14 cellular contexts compared by ENCODE assay signal in the genomic region with DNA sequence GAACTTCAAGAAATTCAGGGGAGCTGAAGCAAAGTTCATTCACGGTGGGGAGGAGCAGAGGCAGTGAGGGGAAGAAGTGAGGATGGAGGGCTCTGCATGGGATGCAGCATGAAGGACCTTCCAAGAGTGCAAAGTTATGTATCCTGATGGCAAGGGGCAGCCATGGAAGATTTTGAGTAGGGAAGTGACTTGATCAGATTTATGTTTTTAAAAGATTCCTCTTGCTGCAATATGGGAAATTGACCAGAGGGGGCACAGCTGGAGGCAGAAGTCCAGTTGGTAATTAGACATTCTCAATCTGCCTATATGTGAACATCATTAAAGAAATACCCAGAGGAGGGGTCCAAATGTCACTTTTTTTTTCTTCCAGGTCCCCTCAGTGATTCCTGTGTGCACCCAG. TPM values are rescaled to one million over a fixed set of nuclear protein-coding genes. Genes with fewer than 3 reads are reported as not detected.
DNase-seq lines count a peak whose midpoint lies in the region; ATAC-seq and TF ChIP-seq lines count a peak whose summit lies in the region.
"Had no signal": no experiment of that assay in that cellular context is flagged by ENCODE, and none has a peak within 500 bp of the region (broad histone marks: within the 10 kb centered on the region; RNA-seq: fewer than 3 reads in every experiment).

No MANE protein-coding gene starts in this region.

- no peaks in the 10 kb centered on the region for H4K20me1 ChIP-seq in osteoblast (ENCODE audit: insufficient read depth, low read length)

- H3K4me3 ChIP-seq in GM06990 (replicated peaks; ENCODE audit: low read depth, low read length), result no peak overlapping the region
- no peak overlapping the region for H3K4me3 ChIP-seq in choroid plexus epithelial cell (ENCODE audit: low read depth, low read length)
- no peak overlapping the region for H3K4me3 ChIP-seq in osteoblast (ENCODE audit: insufficient read depth, low read length)
- no peak overlapping the region for H3K4me3 ChIP-seq in stomach
- H3K4me3 ChIP-seq: Peyer's patch had no signal

- H3K36me3 ChIP-seq in GM06990 (ENCODE audit: control insufficient read depth, insufficient read depth, low read length), result no peaks in the 10 kb centered on the region
- H3K36me3 ChIP-seq in osteoblast (ENCODE audit: insufficient read depth, low read length), result no peaks in the 10 kb centered on the region
- H3K36me3 ChIP-seq in stomach, result no peaks in the 10 kb centered on the region
- H3K36me3 ChIP-seq: Peyer's patch had no signal

- H3K27me3 ChIP-seq in GM06990 (replicated peaks; ENCODE audit: control insufficient read depth, insufficient read depth, low read length), result no peaks in the 10 kb centered on the region
- H3K27me3 ChIP-seq in osteoblast (ENCODE audit: insufficient read depth, low read length), result no peaks in the 10 kb centered on the region
- no peaks in the 10 kb centered on the region for H3K27me3 ChIP-seq in stomach
- H3K27me3 ChIP-seq: Peyer's patch had no signal

- H3K4me1 ChIP-seq in osteoblast (ENCODE audit: insufficient read depth, low read length), result peaks cover 11% of the 10 kb centered on the region
- peaks cover 0 to 12% (median 5%) of the 10 kb centered on the region in 4 donors for H3K4me1 ChIP-seq in stomach

- TF ChIP-seq CTCF in GM06990 (IDR thresholded peaks at IDR 0.05; ENCODE audit: insufficient read depth, low read length, poor library complexity, severe bottlenecking), result peak; percentile 32
- TF ChIP-seq CTCF in choroid plexus epithelial cell (conservative IDR thresholded peaks at IDR 0.05; ENCODE audit: low read depth, low read length), result peak; percentile 68
- TF ChIP-seq CTCF in osteoblast (IDR thresholded peaks at IDR 0.05; ENCODE audit: extremely low read depth, low read depth, low read length), result peak; percentile 49
- peak in 1 of 7 experiments; percentile 20 for TF ChIP-seq CTCF in stomach (IDR thresholded peaks at IDR 0.05)

- H2AFZ ChIP-seq in osteoblast (ENCODE audit: low read length), result no peak overlapping the region

- TF ChIP-seq POLR2A in stomach (IDR thresholded peaks at IDR 0.05), result no peak

- H3K4me2 ChIP-seq in osteoblast (ENCODE audit: insufficient read depth, low read length), result no peak overlapping the region

- no peak for TF ChIP-seq EP300 in stomach (IDR thresholded peaks at IDR 0.05)

- intact Hi-C loops in stomach (cut with DNase I; ENCODE audit: low total_unique reads), result loop anchor here (5.0 kb wide), 1 partner anchor 97 kb away; no protein-coding TSS in a partner anchor

- H3K79me2 ChIP-seq in osteoblast (ENCODE audit: insufficient read depth, low read length), result no peaks in the 10 kb centered on the region

- H3K27ac ChIP-seq in osteoblast (ENCODE audit: low read depth, low read length) (no peak overlapping the region), stomach (no peak overlapping the region)
- H3K27ac ChIP-seq: Peyer's patch had no signal

- DNase-seq in GM06990 (ENCODE audit: extremely low read depth, insufficient read length) (no peak), NCI-H69 (lab: John Stamatoyannopoulos, UW) (peak; percentile 20), choroid plexus epithelial cell (ENCODE audit: low read depth) (peak; percentile 58), osteoblast (ENCODE audit: insufficient read length, low spot score, missing footprints) (peak; percentile 66), stomach (no peak), amygdala (lab: John Stamatoyannopoulos, UW) (no peak)
- DNase-seq: activated naive CD8-positive, alpha-beta T cell treated with anti-CD3 and anti-CD28 coated beads, Interleukin-2, amount 10 ng/mL, durations not matched to agents 7 days and 5 days; NCI-H1092; Peyer's patch; small intestine; stimulated activated CD8-positive, alpha-beta memory T cell treated with anti-CD3 and anti-CD28 coated beads, Interleukin-4, amount 100 ng/mL, for 48 hours had no signal

- WGBS in stomach, 5 donors, result 50 to 81% (median 64%) methylated on average over 1 of the region's 1 CpG

- no peaks in the 10 kb centered on the region for H3K9me3 ChIP-seq in osteoblast (ENCODE audit: low read depth, low read length)
- no peaks in the 10 kb centered on the region for H3K9me3 ChIP-seq in stomach
- H3K9me3 ChIP-seq: Peyer's patch had no signal

- ATAC-seq in GM21515 (IDR thresholded peaks at IDR 0.05; ENCODE audit: unreplicated experiment) (no peak), HG02852 (IDR thresholded peaks at IDR 0.05; ENCODE audit: unreplicated experiment) (no peak)
- ATAC-seq: esophagus mucosa had no signal

RNA-seq across cellular contexts. Expression of a gene that starts 21.5 kb away (rescaled TPM):
- total RNA-seq in osteoblast (38.4 and 43.9 TPM in 2 replicates), stomach (100 to 1,000 TPM in 2 of 5 donors, 10 to 100 TPM in 3; 40.8 to 193 (median 58.4) TPM)
- polyA plus RNA-seq in stomach, result 100 to 1,000 TPM in 1 of 3 donors, 10 to 100 TPM in 2; 67.3 to 113 (median 94.3) TPM

Comparison
In these comparisons a context has a peak if more than half of its experiments do, and no peak if none do; other contexts are left out.
1. DNase-seq: peak in NCI-H69 (single experiment), choroid plexus epithelial cell (single experiment) and osteoblast (single experiment); none in GM06990 (single experiment), stomach (single experiment) and amygdala (0 of 56).